ENCODE assay signal across 1 cellular context in genomic region chr10:113869789-113870188, GRCh38.
TF ChIP-seq lines count a peak whose summit lies in the region.

No MANE protein-coding gene starts in this region.

TF ChIP-seq in HepG2, 621 proteins besides CTCF, POLR2A, EP300 and RAD21 (continued from another document):
- TF ChIP-seq PTBP1 (IDR thresholded peaks at IDR 0.05; ENCODE audit: low read depth, low read length, poor library complexity, severe bottlenecking) (no peak), RFX5 (IDR thresholded peaks at IDR 0.05; ENCODE audit: low read depth, low read length) (no peak), MAFF (IDR thresholded peaks at IDR 0.05; ENCODE audit: low read depth, low read length) (peak; percentile 59; the same call in 1 of the 2 replicates), ZNF816 (CRISPR knock-in tag; IDR thresholded peaks at IDR 0.05; ENCODE audit: borderline replicate concordance) (no peak), MAFK (conservative IDR thresholded peaks at IDR 0.05 in 1 of 2, IDR thresholded peaks at IDR 0.05 in 1 of 2; ENCODE audit: low read length in 2 of 2) (peak; percentile 41 to 79; a peak in 3 of 4 replicates), THYN1 (CRISPR knock-in tag; IDR thresholded peaks at IDR 0.05; ENCODE audit: borderline replicate concordance, low read depth) (no peak)
